ENCODE assay signal across 1 cellular context in genomic region chr9:20242767-20243166, GRCh38.
TF ChIP-seq lines count a peak whose summit lies in the region.

No MANE protein-coding gene starts in this region.

TF ChIP-seq in GM12878, 131 proteins besides CTCF, POLR2A, EP300 and RAD21 (continued from another document and continues in another):
- TF ChIP-seq USF1 (IDR thresholded peaks at IDR 0.05; ENCODE audit: borderline replicate concordance, extremely low read length, insufficient read depth, low read depth, low read length) = no peak
- TF ChIP-seq POU2F2 (IDR thresholded peaks at IDR 0.05; ENCODE audit: borderline replicate concordance, low read depth, low read length) = peak; percentile 45; the same call in 1 of the 3 replicates
- no peak for TF ChIP-seq E2F8 (IDR thresholded peaks at IDR 0.05; ENCODE audit: low read depth, partially characterized antibody)
- TF ChIP-seq E4F1 (IDR thresholded peaks at IDR 0.05; ENCODE audit: borderline replicate concordance, partially characterized antibody) = no peak
- peak; percentile 84 for TF ChIP-seq MTA2 (IDR thresholded peaks at IDR 0.05; ENCODE audit: low read depth)
- TF ChIP-seq ZZZ3 (IDR thresholded peaks at IDR 0.05; ENCODE audit: control insufficient read depth, insufficient read length, low read depth) = no peak
- 0 out of 2 replicates have a peak, but pooled peaks have one; percentile 62 for TF ChIP-seq MLLT1 (IDR thresholded peaks at IDR 0.05)
- TF ChIP-seq SREBF2 (IDR thresholded peaks at IDR 0.05; ENCODE audit: low read length) = no peak
- 0 out of 2 replicates have a peak, but pooled peaks have one; percentile 62 for TF ChIP-seq ZNF217 (IDR thresholded peaks at IDR 0.05)
- no peak for TF ChIP-seq TCF7 (IDR thresholded peaks at IDR 0.05; ENCODE audit: borderline replicate concordance)
- no peak for TF ChIP-seq YBX1 (IDR thresholded peaks at IDR 0.05)
- no peak for TF ChIP-seq GATAD2B (conservative IDR thresholded peaks at IDR 0.05; ENCODE audit: low read depth)
- no peak for TF ChIP-seq BRCA1 (IDR thresholded peaks at IDR 0.05; ENCODE audit: low read depth, low read length)
- TF ChIP-seq TBL1XR1 (IDR thresholded peaks at IDR 0.05; ENCODE audit: low read depth, low read length) = 0 out of 2 replicates have a peak, but pooled peaks have one; percentile 63
- no peak for TF ChIP-seq KLF5 (IDR thresholded peaks at IDR 0.05; ENCODE audit: partially characterized antibody)
- TF ChIP-seq EZH2 (IDR thresholded peaks at IDR 0.05; ENCODE audit: borderline replicate concordance, control insufficient read depth, low read depth, low read length) = no peak
- TF ChIP-seq USF2 (IDR thresholded peaks at IDR 0.05; ENCODE audit: borderline replicate concordance, low read depth, low read length) = no peak
- TF ChIP-seq ESRRA (IDR thresholded peaks at IDR 0.05; ENCODE audit: low read length) = no peak
- TF ChIP-seq ZNF622 (IDR thresholded peaks at IDR 0.05) = no peak
- TF ChIP-seq MEF2A (IDR thresholded peaks at IDR 0.05; ENCODE audit: insufficient read depth, low read depth, low read length) = no peak
- peak; percentile 19; the same call in 1 of the 2 replicates for TF ChIP-seq CBFB (IDR thresholded peaks at IDR 0.05; ENCODE audit: low read depth)
- TF ChIP-seq BCL11A (IDR thresholded peaks at IDR 0.05; ENCODE audit: low read depth, low read length) = peak; percentile 43; the same call in 1 of the 2 replicates
- TF ChIP-seq ATF3 (IDR thresholded peaks at IDR 0.05; ENCODE audit: borderline replicate concordance, extremely low read depth, low read depth, low read length) = no peak
- TF ChIP-seq STAT3 (IDR thresholded peaks at IDR 0.05; ENCODE audit: low read depth, low read length) = 0 out of 2 replicates have a peak, but pooled peaks have one; percentile 48
- TF ChIP-seq NFIC (IDR thresholded peaks at IDR 0.05; ENCODE audit: low read depth, low read length) = peak; percentile 35; the same call in 1 of the 2 replicates
- no peak for TF ChIP-seq ZNF274 (IDR thresholded peaks at IDR 0.05; ENCODE audit: insufficient read depth, insufficient read length)
- peak; percentile 20 for TF ChIP-seq MEF2B (IDR thresholded peaks at IDR 0.05; ENCODE audit: partially characterized antibody, poor library complexity, severe bottlenecking)
- TF ChIP-seq IKZF2 (IDR thresholded peaks at IDR 0.05) = peak; percentile 69 to 78
- TF ChIP-seq TAF1 (IDR thresholded peaks at IDR 0.05; ENCODE audit: borderline replicate concordance, low read depth, low read length) = no peak
- no peak for TF ChIP-seq ZNF592 (IDR thresholded peaks at IDR 0.05)
- TF ChIP-seq TCF12 (IDR thresholded peaks at IDR 0.05; ENCODE audit: low read depth, low read length) = 0 out of 2 replicates have a peak, but pooled peaks have one; percentile 36
- TF ChIP-seq BMI1 (IDR thresholded peaks at IDR 0.05; ENCODE audit: borderline replicate concordance) = peak; percentile 51; the same call in 1 of the 2 replicates
- TF ChIP-seq BHLHE40 (IDR thresholded peaks at IDR 0.05; ENCODE audit: borderline replicate concordance in 1 of 2, low read depth in 2 of 2, low read length in 1 of 2) = peak; percentile 45 to 49; a peak in 3 of 4 replicates
- peak; percentile 65 for TF ChIP-seq PBX3 (IDR thresholded peaks at IDR 0.05; ENCODE audit: insufficient replicate concordance, low read depth, low read length)
- TF ChIP-seq NR2F1 (conservative IDR thresholded peaks at IDR 0.05) = peak; percentile 75
- TF ChIP-seq SUZ12 (IDR thresholded peaks at IDR 0.05; ENCODE audit: unreplicated experiment) = no peak
- peak; percentile 58 for TF ChIP-seq IKZF1 (conservative IDR thresholded peaks at IDR 0.05)
- TF ChIP-seq RELA (IDR thresholded peaks at IDR 0.05; ENCODE audit: borderline replicate concordance, partially characterized antibody) = no peak
- TF ChIP-seq POLR2AphosphoS5 (IDR thresholded peaks at IDR 0.05; ENCODE audit: low read length) = no peak
- no peak for TF ChIP-seq ZNF687 (IDR thresholded peaks at IDR 0.05)
- no peak for TF ChIP-seq CEBPB (IDR thresholded peaks at IDR 0.05; ENCODE audit: borderline replicate concordance in 1 of 2, low read depth in 2 of 2, low read length in 2 of 2)
